11 cellular contexts compared by ENCODE assay signal in genomic region chr14:99560403-99560802, GRCh38.
"Had no signal": no experiment of that assay in that cellular context is flagged by ENCODE, and none has a peak within 500 bp of the region (broad histone marks: within the 10 kb centered on the region; RNA-seq: fewer than 3 reads in every experiment).

No MANE protein-coding gene starts in this region.

- H3K9ac ChIP-seq: SK-N-SH had no signal

- H3K9me3 ChIP-seq: lower lobe of right lung, SK-N-SH, upper lobe of right lung had no signal

- DNase-seq: activated CD4-positive, alpha-beta memory T cell treated with anti-CD3 and anti-CD28 coated beads, Interleukin-2, amount 10 ng/mL, durations not matched to agents 7 days and 5 days; activated effector memory CD4-positive, alpha-beta T cell treated with Interleukin-2 at 50 U/mL for 16 hours; activated naive CD4-positive, alpha-beta T cell treated with anti-CD3 and anti-CD28 coated beads, Interleukin-2, amount 50 U/mL, for 16 hours; activated T-cell treated with anti-CD3 and anti-CD28 coated beads, Interleukin-2, amount 50 U/mL, for 4 hours; foreskin melanocyte; immature natural killer cell; lower lobe of right lung; T-helper 1 cell; T1000; upper lobe of right lung had no signal

- H3K4me3 ChIP-seq: lower lobe of right lung, upper lobe of right lung had no signal

- H3K36me3 ChIP-seq: lower lobe of right lung, upper lobe of right lung had no signal

- H3K27ac ChIP-seq: lower lobe of right lung, upper lobe of right lung had no signal

- H3K4me2 ChIP-seq: SK-N-SH had no signal

- H3K27me3 ChIP-seq: upper lobe of right lung had no signal
